24 cellular contexts compared by ENCODE assay signal in the genomic region with DNA sequence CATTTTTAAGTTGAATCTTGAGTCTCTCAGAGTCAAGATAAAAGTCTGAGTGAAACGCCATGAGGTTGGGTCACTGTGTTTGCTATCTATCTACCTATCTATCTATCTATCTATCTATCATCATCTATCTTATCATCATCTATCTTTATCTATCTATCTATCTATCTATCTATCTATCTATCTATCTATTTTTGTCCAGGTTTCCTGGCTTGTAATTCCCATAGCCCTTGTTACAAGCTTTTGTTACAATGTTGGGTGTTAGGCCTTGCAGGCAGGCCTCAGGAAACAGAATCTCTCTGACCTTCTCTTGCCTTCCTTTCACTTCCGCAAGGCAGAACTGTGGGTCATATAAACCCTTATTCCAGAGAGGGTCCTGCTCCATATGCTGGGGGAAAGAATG.
"Had no signal": no experiment of that assay in that cellular context is flagged by ENCODE, and none has a peak within 500 bp of the region (broad histone marks: within the 10 kb centered on the region; RNA-seq: fewer than 3 reads in every experiment).

No MANE protein-coding gene starts in this region.

- FAIRE-seq: endometrium, endothelial cell of umbilical vein, frontal cortex, islet of Langerhans, keratinocyte had no signal

- H3K27ac ChIP-seq: colonic mucosa, esophagus muscularis mucosa, foreskin keratinocyte, gastroesophageal sphincter, heart right ventricle, left lung, lower lobe of right lung had no signal

- H3K9me3 ChIP-seq: colonic mucosa had no signal

- H3K4me3 ChIP-seq: colonic mucosa, esophagus muscularis mucosa, gastroesophageal sphincter, heart right ventricle, left lung, lower lobe of right lung, mucosa of descending colon had no signal

- DNase-seq: colonic mucosa; cortex of kidney; effector CD8-positive, alpha-beta T cell; effector memory CD8-positive, alpha-beta T cell; endodermal cell; foreskin keratinocyte; glutamatergic neuron; head of caudate nucleus; heart right ventricle; hippocampal formation; left cardiac atrium; left lung; left ventricle myocardium superior; lower lobe of right lung; mesenchymal stem cell; mucosa of descending colon; naive B cell had no signal

- H3K27me3 ChIP-seq: colonic mucosa, esophagus muscularis mucosa, foreskin keratinocyte, gastroesophageal sphincter, heart right ventricle, left lung had no signal

- ATAC-seq: effector memory CD8-positive, alpha-beta T cell; foreskin keratinocyte; gastroesophageal sphincter; heart right ventricle; left cardiac atrium; left lung; left ventricle myocardium superior; lower lobe of right lung; mucosa of descending colon had no signal

- H3K36me3 ChIP-seq: colonic mucosa had no signal

- H3K4me1 ChIP-seq: colonic mucosa, esophagus muscularis mucosa, foreskin keratinocyte, gastroesophageal sphincter, left lung, lower lobe of right lung had no signal
